In genomic region chr4:76215120-76215519, GRCh38 we compare ENCODE assay signal across 1 cellular context.
TF ChIP-seq lines count a peak whose summit lies in the region.

No MANE protein-coding gene starts in this region.

TF ChIP-seq in H1, 55 proteins besides CTCF, POLR2A, EP300 and RAD21 (continued from another document):
- TF ChIP-seq ASH2L (IDR thresholded peaks at IDR 0.05; ENCODE audit: low read length) (no peak), CHD1 (IDR thresholded peaks at IDR 0.05; ENCODE audit: low read depth, low read length) (no peak), TAF7 (optimal IDR thresholded peaks at IDR 0.05; ENCODE audit: borderline replicate concordance, low read depth, low read length) (no peak), RXRA (IDR thresholded peaks at IDR 0.05; ENCODE audit: insufficient read depth, low read depth, low read length) (no peak), SIN3A (conservative IDR thresholded peaks at IDR 0.05 in 1 of 2, IDR thresholded peaks at IDR 0.05 in 1 of 2; ENCODE audit: low read depth in 1 of 2, low read length in 2 of 2) (no peak)
TF ChIP-seq in H1: peak in this region for 0.
